ENCODE assay signal across 8 cellular contexts in the genomic region with DNA sequence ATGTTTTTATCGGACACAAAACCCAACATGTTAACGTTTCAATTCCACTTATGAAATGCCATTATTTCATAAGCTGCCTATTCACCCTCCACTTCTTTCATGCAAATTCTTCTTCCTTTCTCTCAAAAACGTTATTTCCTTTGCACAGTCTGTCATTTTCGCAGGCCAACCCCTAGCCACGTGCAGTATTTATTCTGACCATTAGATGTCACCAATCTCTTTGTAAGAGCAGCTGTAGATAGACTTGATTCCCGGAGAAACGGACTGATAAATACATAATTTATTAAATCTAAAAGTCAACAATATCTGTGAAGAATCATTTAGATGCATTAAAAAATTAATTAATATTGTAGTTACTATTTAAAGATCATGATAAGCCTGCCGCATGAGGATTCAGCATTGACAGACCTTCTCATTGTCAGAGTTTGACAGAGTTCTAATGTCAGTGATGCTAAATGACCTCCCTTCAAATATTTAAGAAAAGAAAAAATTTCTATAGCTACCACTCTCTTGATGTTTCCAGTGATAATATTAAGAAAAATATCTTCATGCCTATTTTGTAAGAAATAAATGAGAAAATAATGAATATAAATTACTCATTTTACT.
DNase-seq lines count a peak whose midpoint lies in the region; ATAC-seq and TF ChIP-seq lines count a peak whose summit lies in the region.

No MANE protein-coding gene starts in this region.

- TF ChIP-seq CTCF in 22Rv1 (IDR thresholded peaks at IDR 0.05) (peak; percentile 86), GM13976 (IDR thresholded peaks at IDR 0.05; ENCODE audit: borderline replicate concordance, control extremely low read depth, extremely low read depth, insufficient read depth, missing control alignments) (peak; percentile 63), fibroblast of mammary gland (conservative IDR thresholded peaks at IDR 0.05; ENCODE audit: control insufficient read depth, insufficient read depth, low read depth, low read length) (peak; percentile 64)

- no peak overlapping the region for H3K27ac ChIP-seq in 22Rv1

- ATAC-seq in HG02571 (IDR thresholded peaks at IDR 0.05; ENCODE audit: unreplicated experiment) = peak; percentile 98

- H3K4me3 ChIP-seq in fibroblast of mammary gland (ENCODE audit: control insufficient read depth, low read depth, low read length) (no peak overlapping the region), skeletal muscle cell (ENCODE audit: low read depth, low read length) (no peak overlapping the region)

- in situ Hi-C loops in GM13976 (cut with MboI; ENCODE audit: low sequenced_read_pairs, unreplicated experiment) = no loop called here

- DNase-seq in GM13976 (ENCODE audit: low spot score) (peak; percentile 37), LoVo (ENCODE audit: low spot score) (peak; percentile 33), SHP77 treated with DMSO at 0.1 percent for 48 hours (lab: John Stamatoyannopoulos, UW) (peak; percentile 72), fibroblast of mammary gland (ENCODE audit: low read depth) (peak; percentile 56), skeletal muscle cell (ENCODE audit: low read depth) (peak; percentile 3), middle frontal gyrus (ENCODE audit: extremely low spot score, low spot score) (no peak)
